ENCODE assay signal across 8 cellular contexts in the genomic region with DNA sequence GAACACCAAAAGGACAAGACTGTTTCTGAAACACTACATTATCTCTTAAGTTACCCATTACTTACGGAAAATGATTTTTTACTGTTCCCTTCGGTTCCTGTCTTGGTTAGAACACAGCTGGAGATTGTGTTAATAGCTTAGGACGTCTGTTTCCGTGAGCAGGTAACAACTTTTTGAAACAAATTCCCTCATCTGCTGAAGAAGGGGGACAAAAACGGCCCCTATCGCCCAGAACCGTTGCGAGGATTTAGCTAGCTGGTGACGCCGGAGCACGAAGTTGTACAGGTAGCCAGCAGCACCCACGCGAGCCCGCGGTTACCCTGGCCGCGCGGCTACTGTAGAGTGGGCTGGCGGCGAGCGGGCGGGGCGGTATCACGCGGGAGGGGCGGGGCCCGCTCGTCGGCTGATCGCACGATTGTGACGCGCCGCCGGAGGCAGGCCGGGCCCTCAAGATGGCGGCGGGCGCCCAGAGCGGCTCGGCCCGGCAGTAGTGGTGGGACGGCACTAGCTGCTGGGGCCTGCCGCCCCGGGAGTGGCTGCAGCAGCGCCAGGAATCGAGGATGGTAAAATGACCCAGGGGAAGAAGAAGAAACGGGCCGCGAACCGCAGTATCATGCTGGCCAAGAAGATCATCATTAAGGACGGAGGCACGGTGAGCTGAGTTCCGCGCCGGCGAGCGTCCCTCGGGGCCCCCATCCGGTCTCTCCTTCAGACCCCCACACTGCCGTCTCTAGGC.
A peak's percentile ranks its signal among the peaks of the same experiment; 100 is the strongest.
DNase-seq lines count a peak whose midpoint lies in the region; ATAC-seq and TF ChIP-seq lines count a peak whose summit lies in the region.

No MANE protein-coding gene starts in this region.

- intact Hi-C loops in activated CD4-positive, alpha-beta T cell treated with anti-CD3 and anti-CD28 coated beads, Interleukin-2, amount 10 ng/mL, durations not matched to agents 24 days and 14 days (cut with micrococcal nuclease) = loop anchor here (1.0 to 10.0 kb wide), 12 partner anchors 8 to 1249 kb away; a partner anchor contains a TSS
- intact Hi-C loops in left lung (cut with DNase I) = no loop called here

- no peaks in the 10 kb centered on the region for H3K36me3 ChIP-seq in BE2C
- H3K36me3 ChIP-seq in left lung = no peaks in the 10 kb centered on the region

- ATAC-seq in HG03378 (IDR thresholded peaks at IDR 0.05; ENCODE audit: unreplicated experiment) (peak; percentile 64), left lung (peak; percentile 98)

- no peaks in the 10 kb centered on the region for H3K9me3 Mint-ChIP-seq in activated CD4-positive, alpha-beta T cell treated with anti-CD3 and anti-CD28 coated beads, Interleukin-2, amount 10 ng/mL, durations not matched to agents 24 days and 14 days

- peak overlapping the region; percentile 98 for H3K27ac ChIP-seq in left lung

- TF ChIP-seq POLR2A in GM19193 (IDR thresholded peaks at IDR 0.05; ENCODE audit: extremely low read depth, insufficient read depth, insufficient read length) = peak; percentile 96

- H3K4me1 ChIP-seq in BE2C (no peaks in the 10 kb centered on the region), left lung (peaks cover 0 to 55% of the 10 kb centered on the region in 2 donors)

- peaks cover 26% of the 10 kb centered on the region for H3K36me3 Mint-ChIP-seq in activated CD4-positive, alpha-beta T cell treated with anti-CD3 and anti-CD28 coated beads, Interleukin-2, amount 10 ng/mL, durations not matched to agents 24 days and 14 days (ENCODE audit: low read depth)

- TF ChIP-seq CTCF in BE2C (IDR thresholded peaks at IDR 0.05; ENCODE audit: low read depth, low read length) = no peak
- no peak for TF ChIP-seq CTCF in left lung (IDR thresholded peaks at IDR 0.05)

- DNase-seq in BE2C (peak; percentile 93), NCI-H510A treated with DMSO at 0.1 percent for 48 hours (lab: John Stamatoyannopoulos, UW) (peak; percentile 63), cortex of kidney (lab: John Stamatoyannopoulos, UW) (peak; percentile 18), left lung (peak; percentile 92 to 99)
- DNase-seq in activated CD4-positive, alpha-beta T cell treated with anti-CD3 and anti-CD28 coated beads, Interleukin-2, amount 10 ng/mL, durations not matched to agents 24 days and 14 days = peak; percentile 97
- peak; percentile 83 for DNase-seq in stimulated activated CD4-positive, alpha-beta T cell treated with anti-CD3 and anti-CD28 coated beads, Interleukin-2, amount 100 ng/mL, for 4 hours (ENCODE audit: low read depth)

- H3K4me1 Mint-ChIP-seq in activated CD4-positive, alpha-beta T cell treated with anti-CD3 and anti-CD28 coated beads, Interleukin-2, amount 10 ng/mL, durations not matched to agents 24 days and 14 days = peaks cover 41% of the 10 kb centered on the region

- H3K4me3 ChIP-seq in BE2C (ENCODE audit: low read depth, low read length) = peak overlapping the region; percentile 95
- peak overlapping the region; percentile 76 to 80 for H3K4me3 ChIP-seq in left lung

- H3K27me3 Mint-ChIP-seq in activated CD4-positive, alpha-beta T cell treated with anti-CD3 and anti-CD28 coated beads, Interleukin-2, amount 10 ng/mL, durations not matched to agents 24 days and 14 days = no peaks in the 10 kb centered on the region

- H3K27ac Mint-ChIP-seq in activated CD4-positive, alpha-beta T cell treated with anti-CD3 and anti-CD28 coated beads, Interleukin-2, amount 10 ng/mL, durations not matched to agents 24 days and 14 days = peak overlapping the region; percentile 95

- no peaks in the 10 kb centered on the region for H3K27me3 ChIP-seq in BE2C
- H3K27me3 ChIP-seq in left lung = no peaks in the 10 kb centered on the region

- H3K4me3 Mint-ChIP-seq in activated CD4-positive, alpha-beta T cell treated with anti-CD3 and anti-CD28 coated beads, Interleukin-2, amount 10 ng/mL, durations not matched to agents 24 days and 14 days = peak overlapping the region; percentile 94

- no peaks in the 10 kb centered on the region for H3K9me3 ChIP-seq in BE2C
- no peaks in the 10 kb centered on the region for H3K9me3 ChIP-seq in left lung

Comparison
In these comparisons a context has a peak if more than half of its experiments do, and no peak if none do; other contexts are left out.
1. Peak in every context shown above with its lines: DNase-seq, ATAC-seq, H3K4me3 ChIP-seq and H3K27ac ChIP-seq.
2. DNase-seq: peak in every context shown above with its lines; median percentile 97 in activated CD4-positive, alpha-beta T cell treated with anti-CD3 and anti-CD28 coated beads, Interleukin-2, amount 10 ng/mL, durations not matched to agents 24 days and 14 days; 96 in left lung; 93 in BE2C; 83 in stimulated activated CD4-positive, alpha-beta T cell treated with anti-CD3 and anti-CD28 coated beads, Interleukin-2, amount 100 ng/mL, for 4 hours; 63 in NCI-H510A treated with DMSO at 0.1 percent for 48 hours; 18 in cortex of kidney.